In genomic region chr15:74983725-74984231, GRCh38 we compare ENCODE assay signal across 10 cellular contexts. TPM values are rescaled to one million over a fixed set of nuclear protein-coding genes. Genes with fewer than 3 reads are reported as not detected.
DNase-seq lines count a peak whose midpoint lies in the region; TF ChIP-seq lines count a peak whose summit lies in the region.
"Had no signal": no experiment of that assay in that cellular context is flagged by ENCODE, and none has a peak within 500 bp of the region (broad histone marks: within the 10 kb centered on the region; RNA-seq: fewer than 3 reads in every experiment).

No MANE protein-coding gene starts in this region.

- in situ Hi-C loops in GM13976 (cut with MboI; ENCODE audit: low sequenced_read_pairs, unreplicated experiment) = no loop called here

- H3K4me1 Mint-ChIP-seq in immature natural killer cell = no peaks in the 10 kb centered on the region

- no peaks in the 10 kb centered on the region for H3K36me3 ChIP-seq in MG63

- H3K9me3 Mint-ChIP-seq in immature natural killer cell = no peaks in the 10 kb centered on the region

- H3K9me3 ChIP-seq in MG63 = no peaks in the 10 kb centered on the region

- no peak overlapping the region for H3K4me3 ChIP-seq in MG63

- H3K27ac Mint-ChIP-seq in immature natural killer cell = peak overlapping the region in 1 of 6 donors; percentile 18

- H3K27me3 ChIP-seq in MG63 = peaks cover 9% of the 10 kb centered on the region

- no peak overlapping the region for H3K4me3 Mint-ChIP-seq in immature natural killer cell

- peaks cover 3 to 4% (median 4%) of the 10 kb centered on the region in 3 donors for H3K27me3 Mint-ChIP-seq in immature natural killer cell (ENCODE audit: low read depth in 3 of 3)

- DNase-seq in DMS53 (lab: John Stamatoyannopoulos, UW) = peak; percentile 52
- DNase-seq in DMS53 treated with DMSO at 0.1 percent for 48 hours (lab: John Stamatoyannopoulos, UW; ENCODE audit: unreplicated experiment) = no peak
- peak; percentile 48 for DNase-seq in MG63
- peak; percentile 22 for DNase-seq in activated gamma-delta T cell treated with anti-CD3 and anti-CD28 coated beads, Interleukin-2, amount 50 U/mL, for 16 hours (ENCODE audit: low read depth)
- peak; percentile 33 to 63 for DNase-seq in stimulated activated CD4-positive, alpha-beta T cell treated with anti-CD3 and anti-CD28 coated beads, Interleukin-4, amount 100 ng/mL, for 48 hours (ENCODE audit: low read depth in 2 of 2)
- DNase-seq in GM13976 (ENCODE audit: low spot score) = no peak
- no peak for DNase-seq in immature natural killer cell
- no peak for DNase-seq in C1 segment of cervical spinal cord (lab: John Stamatoyannopoulos, UW)
- DNase-seq: kidney, small intestine had no signal

- no peaks in the 10 kb centered on the region for H3K36me3 Mint-ChIP-seq in immature natural killer cell

- TF ChIP-seq CTCF in GM13976 (IDR thresholded peaks at IDR 0.05; ENCODE audit: borderline replicate concordance, control extremely low read depth, extremely low read depth, insufficient read depth, missing control alignments) = no peak

RNA-seq across cellular contexts. Expression of gene SCAMP5, which starts 11.6 kb away (rescaled TPM):
- 0.20 and 3.4 TPM in 2 replicates for total RNA-seq in MG63 (2014; rRNA removed; shearing (Covaris generic); ENCODE audit: low replicate concordance)
- not detected for polyA plus RNA-seq in immature natural killer cell

RNA-seq across cellular contexts. Expression of gene RPP25, which starts 27.2 kb away (rescaled TPM):
- 9.7 and 19.0 TPM in 2 replicates for total RNA-seq in MG63 (2014; rRNA removed; shearing (Covaris generic); ENCODE audit: low replicate concordance)
- 1 to 10 TPM; 1.4 to 3.1 (median 2.1) TPM for polyA plus RNA-seq in immature natural killer cell

RNA-seq across cellular contexts. Expression of gene PPCDC, which starts 39.6 kb away (rescaled TPM):
- 10.8 and 31.9 TPM in 2 replicates for total RNA-seq in MG63 (2014; rRNA removed; shearing (Covaris generic); ENCODE audit: low replicate concordance)
- polyA plus RNA-seq in immature natural killer cell = 10 to 100 TPM; 20.8 to 23.9 (median 23.1) TPM

RNA-seq across cellular contexts. Expression of gene COX5A, which starts 45.9 kb away (rescaled TPM):
- 343 and 426 TPM in 2 replicates for total RNA-seq in MG63 (2014; rRNA removed; shearing (Covaris generic); ENCODE audit: low replicate concordance)
- polyA plus RNA-seq in immature natural killer cell = 100 to 1,000 TPM; 373 to 458 (median 447) TPM

Comparison
In these comparisons a context has a peak if more than half of its experiments do, and no peak if none do; other contexts are left out.
1. DNase-seq: peak in DMS53 (single experiment), MG63 (single experiment), activated gamma-delta T cell treated with anti-CD3 and anti-CD28 coated beads, Interleukin-2, amount 50 U/mL, for 16 hours (single experiment) and stimulated activated CD4-positive, alpha-beta T cell treated with anti-CD3 and anti-CD28 coated beads, Interleukin-4, amount 100 ng/mL, for 48 hours (2 of 2); none in DMS53 treated with DMSO at 0.1 percent for 48 hours (single experiment), GM13976 (single experiment), immature natural killer cell (0 of 3) and C1 segment of cervical spinal cord (0 of 14).